In genomic region chr16:10617662-10618420, GRCh38 we compare ENCODE assay signal across 14 cellular contexts. TPM values are rescaled to one million over a fixed set of nuclear protein-coding genes. Genes with fewer than 3 reads are reported as not detected.
DNase-seq lines count a peak whose midpoint lies in the region; FAIRE-seq and TF ChIP-seq lines count a peak whose summit lies in the region.
"Had no signal": no experiment of that assay in that cellular context is flagged by ENCODE, and none has a peak within 500 bp of the region (broad histone marks: within the 10 kb centered on the region; RNA-seq: fewer than 3 reads in every experiment).

No MANE protein-coding gene starts in this region.

- no peaks in the 10 kb centered on the region for H3K27me3 ChIP-seq in bronchial epithelial cell (ENCODE audit: control insufficient read depth, insufficient read depth, low read length)

- H3K27me3 Mint-ChIP-seq in neural crest cell (ENCODE audit: low read depth) (peaks cover 3% of the 10 kb centered on the region), osteocyte (ENCODE audit: unreplicated experiment) (peaks cover 19% of the 10 kb centered on the region)

- FAIRE-seq in bronchial epithelial cell (lab: Jason Lieb, UNC): no peak

- TF ChIP-seq CTCF in bronchial epithelial cell (IDR thresholded peaks at IDR 0.05; ENCODE audit: insufficient read depth, low read length, severe bottlenecking) (no peak), neural crest cell (conservative IDR thresholded peaks at IDR 0.05) (no peak), osteocyte (IDR thresholded peaks at IDR 0.05) (no peak)

- no peaks in the 10 kb centered on the region for H3K36me3 ChIP-seq in bronchial epithelial cell (ENCODE audit: control insufficient read depth, insufficient read depth, low read length)

- H3K4me3 ChIP-seq in bronchial epithelial cell (ENCODE audit: low read depth, low read length): no peak overlapping the region
- H3K4me3 ChIP-seq: mucosa of descending colon had no signal

- H3K27ac Mint-ChIP-seq in neural crest cell (ENCODE audit: unreplicated experiment) (peak overlapping the region; percentile 65), osteocyte (ENCODE audit: unreplicated experiment) (no peak overlapping the region)
- H3K27ac Mint-ChIP-seq: CD4-positive, CD25-positive, alpha-beta regulatory T cell had no signal

- peak; percentile 55 for DNase-seq in DMS153 (lab: John Stamatoyannopoulos, UW)
- peak; percentile 33 for DNase-seq in NCI-H1105 (lab: John Stamatoyannopoulos, UW)
- DNase-seq in bronchial epithelial cell (ENCODE audit: low read depth): peak; percentile 80
- no peak for DNase-seq in neural crest cell (ENCODE audit: low read depth, low spot score)
- DNase-seq in SW 1271 (lab: John Stamatoyannopoulos, UW): no peak
- no peak for DNase-seq in dedifferentiated amniotic fluid mesenchymal stem cell (ENCODE audit: extremely low spot score)
- no peak for DNase-seq in osteocyte (ENCODE audit: extremely low spot score, unreplicated experiment)
- no peak for DNase-seq in iPS-NIHi11 (ENCODE audit: low spot score)
- DNase-seq: activated CD8-positive, alpha-beta memory T cell treated with anti-CD3 and anti-CD28 coated beads for 24 hours; activated gamma-delta T cell; CD4-positive, CD25-positive, alpha-beta regulatory T cell; immature natural killer cell; SIG-M5 had no signal

- peak overlapping the region; percentile 44 for H3K4me3 Mint-ChIP-seq in neural crest cell
- H3K4me3 Mint-ChIP-seq in osteocyte (ENCODE audit: unreplicated experiment): no peak overlapping the region
- H3K4me3 Mint-ChIP-seq: CD4-positive, CD25-positive, alpha-beta regulatory T cell; immature natural killer cell had no signal

- H3K4me1 Mint-ChIP-seq in neural crest cell (peaks cover 23% of the 10 kb centered on the region), osteocyte (ENCODE audit: unreplicated experiment) (peaks cover 3% of the 10 kb centered on the region)
- H3K4me1 Mint-ChIP-seq: immature natural killer cell had no signal

- H3K36me3 Mint-ChIP-seq in neural crest cell (ENCODE audit: low read depth): no peaks in the 10 kb centered on the region
- no peaks in the 10 kb centered on the region for H3K36me3 Mint-ChIP-seq in osteocyte (ENCODE audit: unreplicated experiment)
- H3K36me3 Mint-ChIP-seq: CD4-positive, CD25-positive, alpha-beta regulatory T cell; immature natural killer cell had no signal

- H3K9me3 Mint-ChIP-seq in neural crest cell (no peaks in the 10 kb centered on the region), osteocyte (ENCODE audit: unreplicated experiment) (no peaks in the 10 kb centered on the region)
- H3K9me3 Mint-ChIP-seq: CD4-positive, CD25-positive, alpha-beta regulatory T cell; immature natural killer cell had no signal

RNA-seq across cellular contexts. Expression of gene EMP2, which starts 37.4 kb away (rescaled TPM):
- total RNA-seq in bronchial epithelial cell: 15.5 and 24.6 TPM in 2 replicates
- total RNA-seq in neural crest cell: 23.4 and 28.1 TPM in 2 replicates
- total RNA-seq in osteocyte: 4.7 and 5.9 TPM in 2 replicates
- total RNA-seq: CD4-positive, CD25-positive, alpha-beta regulatory T cell had no signal

Comparison
In these comparisons a context has a peak if more than half of its experiments do, and no peak if none do; other contexts are left out.
1. DNase-seq: peak in DMS153 (single experiment), NCI-H1105 (single experiment) and bronchial epithelial cell (single experiment); none in neural crest cell (single experiment), SW 1271 (0 of 2), dedifferentiated amniotic fluid mesenchymal stem cell (single experiment), osteocyte (single experiment) and iPS-NIHi11 (single experiment).